In genomic region chr9:114389612-114390368, GRCh38 we compare ENCODE assay signal across 13 cellular contexts. TPM values are rescaled to one million over a fixed set of nuclear protein-coding genes. Genes with fewer than 3 reads are reported as not detected.
DNase-seq lines count a peak whose midpoint lies in the region; ATAC-seq, FAIRE-seq and TF ChIP-seq lines count a peak whose summit lies in the region.
"Had no signal": no experiment of that assay in that cellular context is flagged by ENCODE, and none has a peak within 500 bp of the region (broad histone marks: within the 10 kb centered on the region; RNA-seq: fewer than 3 reads in every experiment).

No MANE protein-coding gene starts in this region.

- H3K79me1 ChIP-seq in trophoblast cell (ENCODE audit: low read length) = peaks cover 14% of the 10 kb centered on the region

- H3K14ac ChIP-seq in trophoblast cell (ENCODE audit: low read length) = no peak overlapping the region

- no peaks in the 10 kb centered on the region for H4K20me1 ChIP-seq in KMS-11 (ENCODE audit: insufficient read depth)
- peaks cover 25% of the 10 kb centered on the region for H4K20me1 ChIP-seq in K562 (replicated peaks; ENCODE audit: control insufficient read depth, insufficient read depth, low read length)

- H2BK5ac ChIP-seq in trophoblast cell (ENCODE audit: low read depth, low read length, poor library complexity) = no peak overlapping the region

- peaks cover 62% of the 10 kb centered on the region for H3K79me2 ChIP-seq in KMS-11 (ENCODE audit: insufficient read depth, low read depth)
- H3K79me2 ChIP-seq in K562 (ENCODE audit: control insufficient read depth, insufficient read depth, low read length) = no peaks in the 10 kb centered on the region
- H3K79me2 ChIP-seq in trophoblast cell (ENCODE audit: control insufficient read depth, insufficient read depth, low read length, poor library complexity) = peaks cover 1% of the 10 kb centered on the region

- 0 out of 3 replicates have a peak, but pooled peaks have one; percentile 20 for TF ChIP-seq CTCF in GM12872 (IDR thresholded peaks at IDR 0.05; ENCODE audit: insufficient read depth, low read depth, low read length)
- TF ChIP-seq CTCF in KMS-11 (conservative IDR thresholded peaks at IDR 0.05; ENCODE audit: low read depth, low read length) = no peak
- no peak for TF ChIP-seq CTCF in K562 (IDR thresholded peaks at IDR 0.05 in 2 of 3, conservative IDR thresholded peaks at IDR 0.05 in 1 of 3; ENCODE audit: insufficient read depth in 2 of 3, low read depth in 1 of 3, low read length in 3 of 3)

- no peak overlapping the region for H2BK12ac ChIP-seq in trophoblast cell (ENCODE audit: low read length)

- H2AFZ ChIP-seq in KMS-11 (ENCODE audit: low read depth) (no peak overlapping the region), K562 (ENCODE audit: low read depth, low read length) (no peak overlapping the region), trophoblast cell (ENCODE audit: insufficient read depth, low read length, poor library complexity) (no peak overlapping the region)

- no peak for FAIRE-seq in K562 (lab: Jason Lieb, UNC)

- H4K12ac ChIP-seq in trophoblast cell (ENCODE audit: low read depth, low read length) = no peak overlapping the region

- no peak overlapping the region for H4K8ac ChIP-seq in trophoblast cell (ENCODE audit: low read depth, low read length)

- no peak overlapping the region for H3K27ac ChIP-seq in KMS-11
- no peak overlapping the region for H3K27ac ChIP-seq in K562 (ENCODE audit: extremely low read depth, low read depth, low read length)
- no peak overlapping the region for H3K27ac ChIP-seq in trophoblast cell (ENCODE audit: low read depth, low read length)

- CTCF ChIA-PET in K562 (lab: Yijun Ruan, JAX; ENCODE audit: low intra/inter-chr PET ratio) = no interaction called here

- H3K9me1 ChIP-seq in K562 (ENCODE audit: control insufficient read depth, insufficient read depth, low read length) = no peaks in the 10 kb centered on the region

- in situ Hi-C loops in K562 (cut with MboI) = no loop called here

- no peak overlapping the region for H3K4ac ChIP-seq in trophoblast cell (ENCODE audit: low read depth, low read length)

- no peak overlapping the region for H3K9ac ChIP-seq in KMS-11
- H3K9ac ChIP-seq in K562 (ENCODE audit: insufficient read depth in 1 of 2, low read depth in 2 of 2, low read length in 2 of 2) = no peak overlapping the region
- no peak overlapping the region for H3K9ac ChIP-seq in trophoblast cell (ENCODE audit: low read length)

- H3K4me3 ChIP-seq in KMS-11 (IDR thresholded peaks at IDR 0.05; ENCODE audit: insufficient read depth, low read depth, low read length) = no peak overlapping the region
- no peak overlapping the region for H3K4me3 ChIP-seq in K562
- no peak overlapping the region for H3K4me3 ChIP-seq in trophoblast cell (ENCODE audit: low read depth, low read length)

- no peak overlapping the region for H4K91ac ChIP-seq in trophoblast cell (ENCODE audit: low read depth, low read length)

- WGBS in K562 (ENCODE audit: insufficient coverage, low coverage, missing lambda C conversion rate) = 68% methylated on average over 7 of the region's 7 CpGs
- no CpG with 5 or more reads among the region's 7 CpGs for WGBS in trophoblast cell (ENCODE audit: extremely low coverage, insufficient coverage, insufficient read length)

- H3K36me3 ChIP-seq in KMS-11 (ENCODE audit: insufficient read depth) = no peaks in the 10 kb centered on the region
- H3K36me3 ChIP-seq in K562 (ENCODE audit: control insufficient read depth, insufficient read depth, low read length) = no peaks in the 10 kb centered on the region
- H3K36me3 ChIP-seq in trophoblast cell (ENCODE audit: control insufficient read depth in 1 of 2, insufficient read depth in 2 of 2, low read length in 2 of 2) = no peaks in the 10 kb centered on the region
- H3K36me3 ChIP-seq: suprapubic skin had no signal

- BruUV-seq in K562 (replicated peaks; lab: Mats Ljungman, UMichigan) = no TSS peak

- peak overlapping the region; percentile 38 for H2AK5ac ChIP-seq in trophoblast cell (ENCODE audit: low read length)

- no peak for DNase-seq in K562 (ENCODE audit: extremely low read depth in 1 of 4, low spot score in 3 of 4)
- DNase-seq in trophoblast cell = no peak
- no peak for DNase-seq in NCI-H2171 (lab: John Stamatoyannopoulos, UW)
- no peak for DNase-seq in H4 (ENCODE audit: low spot score)
- no peak for DNase-seq in stimulated activated CD4-positive, alpha-beta T cell treated with anti-CD3 and anti-CD28 coated beads, Interleukin-1b, Interleukin-23, amount 100 ng/mL, for 48 hours
- DNase-seq: activated CD4-positive, alpha-beta T cell treated with anti-CD3 and anti-CD28 coated beads for 4 hours; cerebellar nuclear complex; MM.1S had no signal

- H3K4me1 ChIP-seq in KMS-11 (ENCODE audit: low read depth, poor library complexity, severe bottlenecking) (peaks cover 63% of the 10 kb centered on the region), K562 (replicated peaks in 1 of 2; ENCODE audit: control insufficient read depth in 2 of 2, insufficient read depth in 2 of 2, low read length in 2 of 2) (peaks cover 7 to 10% of the 10 kb centered on the region in 2 experiments; a peak in 4 of 5 replicates), trophoblast cell (ENCODE audit: control insufficient read depth in 1 of 2, insufficient read depth in 2 of 2, low read length in 2 of 2) (peaks cover 31 to 43% of the 10 kb centered on the region in 2 experiments)

- intact Hi-C loops in K562 (cut with micrococcal nuclease) = no loop called here

- peak overlapping the region; percentile 100; the same call in 1 of the 2 replicates for H3K4me2 ChIP-seq in KMS-11
- H3K4me2 ChIP-seq in K562 (ENCODE audit: insufficient read depth, low read length) = no peak overlapping the region
- no peak overlapping the region for H3K4me2 ChIP-seq in trophoblast cell (ENCODE audit: low read length)

- peak; percentile 15; the same call in 1 of the 3 replicates for ATAC-seq in K562
- ATAC-seq in GM18861 (IDR thresholded peaks at IDR 0.05; ENCODE audit: unreplicated experiment) = no peak
- ATAC-seq: Panc1 had no signal

- no peak for TF ChIP-seq POLR2A in K562 (conservative IDR thresholded peaks at IDR 0.05)

- no peak for TF ChIP-seq RAD21 in K562 (CRISPR knock-in tag; conservative IDR thresholded peaks at IDR 0.05 in 1 of 2, IDR thresholded peaks at IDR 0.05 in 1 of 2)

- POLR2A ChIA-PET in K562 (lab: Yijun Ruan, JAX) = interaction anchor here (0.8 to 1.3 kb wide), 2 partner anchors 10 to 198 kb away, joined by 3 to 7 read pairs; partner anchors contain the start of gene ATP6V1G1

- no peak overlapping the region for H2BK120ac ChIP-seq in trophoblast cell (ENCODE audit: insufficient read depth, low read length, poor library complexity)

- no peak for TF ChIP-seq EP300 in K562 (IDR thresholded peaks at IDR 0.05; ENCODE audit: low read length)

- H3K27me3 ChIP-seq in KMS-11 (ENCODE audit: insufficient read depth, low read depth) = no peaks in the 10 kb centered on the region
- no peaks in the 10 kb centered on the region for H3K27me3 ChIP-seq in K562 (ENCODE audit: control insufficient read depth in 2 of 2, insufficient read depth in 2 of 2, low read length in 2 of 2)
- no peaks in the 10 kb centered on the region for H3K27me3 ChIP-seq in trophoblast cell (ENCODE audit: insufficient read depth, low read length)
- H3K27me3 ChIP-seq: suprapubic skin had no signal

- H3K9me3 ChIP-seq in K562 (replicated peaks; ENCODE audit: control insufficient read depth, insufficient read depth, low read depth, low read length) (no peaks in the 10 kb centered on the region), trophoblast cell (ENCODE audit: insufficient read depth, low read depth, low read length) (no peaks in the 10 kb centered on the region)
- H3K9me3 ChIP-seq: suprapubic skin had no signal

- no peak overlapping the region for H3K18ac ChIP-seq in trophoblast cell (ENCODE audit: low read length)

- H3K23ac ChIP-seq in trophoblast cell (ENCODE audit: low read length) = no peak overlapping the region

TF ChIP-seq in K562, 482 proteins besides CTCF, POLR2A, EP300 and RAD21 (continues in another document):
- TF ChIP-seq NFRKB (IDR thresholded peaks at IDR 0.05; ENCODE audit: low read depth) (no peak), ZNF133 (CRISPR knock-in tag; IDR thresholded peaks at IDR 0.05) (no peak), ERF (CRISPR knock-in tag; IDR thresholded peaks at IDR 0.05) (no peak), POLR2G (IDR thresholded peaks at IDR 0.05; ENCODE audit: low read depth, low read length) (peak; percentile 39; the same call in 1 of the 2 replicates), PKNOX1 (IDR thresholded peaks at IDR 0.05) (peak; percentile 34; the same call in 1 of the 2 replicates)

RNA-seq across cellular contexts. Expression of gene AKNA, which starts 2.0 kb away (rescaled TPM):
- 30.2 and 45.5 TPM in 2 replicates for total RNA-seq in K562 (2011; cell fraction: chromatin; rRNA removed; ENCODE audit: low replicate concordance)
- 25.4 and 26.7 TPM in 2 replicates for total RNA-seq in K562 (2011; cell fraction: nucleolus; rRNA removed)
- 26.6 and 27.0 TPM in 2 replicates for total RNA-seq in K562 (2011; cell fraction: nucleoplasm; rRNA removed)
- total RNA-seq in K562 (2014; rRNA removed) (5.3 and 8.1 TPM in 2 replicates), K562 (2014; rRNA removed; fragmentation: Illumina TruSeq; extraction: Trizol) (3.7 and 3.9 TPM in 2 replicates), K562 (2015; rRNA removed; fragmentation: Illumina TruSeq; extraction: Trizol) (2.6 and 2.7 TPM in 2 replicates), K562 (2021) (16.9 and 20.5 TPM in 2 replicates)
- polyA plus RNA-seq in K562 (2011; rRNA removed) (1.4 and 3.4 TPM in 2 replicates), K562 (2014; fragmentation: Illumina TruSeq; extraction: Trizol) (11.1 and 14.0 TPM in 2 replicates), K562 (2014; fragmentation: Nextera tagmentation; extraction: Ambion mirVana) (under 1 TPM; 0.29 to 0.37 TPM), K562 (2014; rRNA removed) (6.5 and 6.7 TPM in 2 replicates)
- 2.0 and 2.3 TPM in 2 replicates for polyA plus RNA-seq in K562 (2011; cell fraction: cytosol; rRNA removed)
- polyA plus RNA-seq in K562 (2011; cell fraction: nucleus; rRNA removed) = 8.0 and 8.2 TPM in 2 replicates
- polyA plus RNA-seq in K562 (2012) = 5.2 and 92.5 TPM in 2 replicates
- polyA minus RNA-seq in K562 (2011; rRNA and poly(A)+ RNA removed) = 3.1 and 3.8 TPM in 2 replicates
- polyA minus RNA-seq in K562 (2011; cell fraction: cytosol; rRNA and poly(A)+ RNA removed) = 1.9 and 4.6 TPM in 2 replicates
- polyA minus RNA-seq in K562 (2011; cell fraction: nucleus; rRNA and poly(A)+ RNA removed) = 6.1 and 8.6 TPM in 2 replicates
- polyA plus RNA-seq in trophoblast cell (2013) = 14.4 and 16.0 TPM in 2 replicates
- 2.3 and 3.4 TPM in 2 replicates for total RNA-seq in H4 (2014; rRNA removed; shearing (Covaris generic))
